20 cellular contexts compared by ENCODE assay signal in the genomic region with DNA sequence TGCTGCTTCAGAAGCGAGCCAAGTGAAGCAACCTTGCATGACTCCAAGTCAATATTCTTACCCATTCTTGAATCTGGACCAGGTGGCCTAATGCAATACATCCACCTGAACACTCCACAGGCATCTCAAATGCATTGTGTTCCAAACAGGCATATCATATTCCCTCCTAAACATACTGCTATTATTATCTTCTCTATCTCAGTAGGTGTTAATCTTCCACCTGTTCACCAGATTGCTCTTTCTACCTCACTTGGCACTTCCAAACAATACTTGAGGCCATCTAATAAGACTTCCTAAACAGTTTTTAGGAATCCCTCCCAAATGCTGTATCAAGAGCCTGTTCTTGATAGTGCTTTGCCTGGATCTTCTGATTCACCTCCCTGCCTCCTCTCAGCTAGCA.
DNase-seq lines count a peak whose midpoint lies in the region; ATAC-seq lines count a peak whose summit lies in the region.
"Had no signal": no experiment of that assay in that cellular context is flagged by ENCODE, and none has a peak within 500 bp of the region (broad histone marks: within the 10 kb centered on the region; RNA-seq: fewer than 3 reads in every experiment).

No MANE protein-coding gene starts in this region.

- DNase-seq in NCI-H1417 (lab: John Stamatoyannopoulos, UW) (peak in 2 of 3 experiments; percentile 16 to 37), NCI-H1417 treated with DMSO at 0.1 percent for 48 hours (lab: John Stamatoyannopoulos, UW) (no peak), G401 (ENCODE audit: low spot score) (peak; percentile 96), NCI-H2171 (lab: John Stamatoyannopoulos, UW) (peak; percentile 67), cerebellar nuclear complex (lab: John Stamatoyannopoulos, UW) (peak; percentile 66 to 73), SKM-1 treated with dmso at 0.1 percent for 144 hours (lab: John Stamatoyannopoulos, UW; ENCODE audit: unreplicated experiment) (no peak)
- DNase-seq: Calu3; CD8-positive, alpha-beta T cell; GOT3; MM.1S; NCI-H2029; NCI-H82; NK-92 treated with Interleukin-12 subunit alpha and Interleukin-12 subunit beta, amount 100 ng/mL, for 24 hours; PC-3; SJCRH30; T-helper 2 cell had no signal

- in situ Hi-C loops in G401 (cut with HindIII; ENCODE audit: low sequenced_read_pairs): no loop called here

- ATAC-seq in GM18867 (IDR thresholded peaks at IDR 0.05; ENCODE audit: unreplicated experiment) (no peak), GM18868 (IDR thresholded peaks at IDR 0.05; ENCODE audit: unreplicated experiment) (no peak)
- ATAC-seq: CD8-positive, alpha-beta T cell; PC-3; Right ventricle myocardium inferior; SK-N-SH treated with all-trans-retinoic acid at 6 μM for 48 hours had no signal

Comparison
In these comparisons a context has a peak if more than half of its experiments do, and no peak if none do; other contexts are left out.
1. DNase-seq: peak in NCI-H1417 (2 of 3), G401 (single experiment), NCI-H2171 (single experiment) and cerebellar nuclear complex (2 of 2); none in NCI-H1417 treated with DMSO at 0.1 percent for 48 hours (single experiment) and SKM-1 treated with dmso at 0.1 percent for 144 hours (single experiment).